ENCODE assay signal across 20 cellular contexts in the genomic region with DNA sequence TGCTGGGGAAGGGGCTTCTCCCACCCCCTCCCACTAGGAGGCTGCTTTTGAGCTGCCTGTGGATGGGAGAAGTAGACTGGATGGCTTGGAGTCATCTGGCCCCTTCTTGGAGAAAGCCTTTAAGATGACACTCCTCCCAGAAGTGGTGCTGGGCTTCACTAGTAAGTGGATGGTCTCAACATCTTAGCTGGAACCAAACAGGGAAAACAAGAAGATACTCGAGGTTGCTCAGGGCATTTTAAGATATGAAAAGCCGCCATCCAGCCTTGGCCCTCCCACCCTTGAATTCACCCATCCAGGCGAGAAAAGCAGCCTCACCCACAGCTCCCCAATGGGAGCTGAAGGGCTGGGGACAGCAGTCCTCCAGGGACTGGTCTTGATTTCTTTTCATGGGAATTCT. TPM values are rescaled to one million over a fixed set of nuclear protein-coding genes. Genes with fewer than 3 reads are reported as not detected.
A peak's percentile ranks its signal among the peaks of the same experiment; 100 is the strongest.
DNase-seq lines count a peak whose midpoint lies in the region; ATAC-seq and TF ChIP-seq lines count a peak whose summit lies in the region.
"Had no signal": no experiment of that assay in that cellular context is flagged by ENCODE, and none has a peak within 500 bp of the region (broad histone marks: within the 10 kb centered on the region; RNA-seq: fewer than 3 reads in every experiment).

No MANE protein-coding gene starts in this region.

- DNase-seq in right atrium auricular region (ENCODE audit: low spot score): peak; percentile 40
- no peak for DNase-seq in Right ventricle myocardium inferior (ENCODE audit: missing footprints)
- peak; percentile 21 for DNase-seq in endodermal cell
- DNase-seq in osteocyte (ENCODE audit: extremely low spot score, unreplicated experiment): peak; percentile 46
- DNase-seq in GDM1 (lab: John Stamatoyannopoulos, UW): no peak
- no peak for DNase-seq in NCI-H2081 treated with DMSO at 0.1 percent for 48 hours (lab: John Stamatoyannopoulos, UW)
- DNase-seq: AML-193; Caco-2; CD4-positive, alpha-beta T cell; DMS153; DMS79; GF-D8; GOT3; H9; IMR-90 had no signal

- H3K4me1 Mint-ChIP-seq in endodermal cell: peaks cover 12% of the 10 kb centered on the region
- peaks cover 3% of the 10 kb centered on the region for H3K4me1 Mint-ChIP-seq in osteocyte (ENCODE audit: unreplicated experiment)

- no peaks in the 10 kb centered on the region for H3K36me3 ChIP-seq in right atrium auricular region
- H3K36me3 ChIP-seq in endodermal cell (ENCODE audit: control insufficient read depth, insufficient read depth, low read length): no peaks in the 10 kb centered on the region

- TF ChIP-seq CTCF in right atrium auricular region (IDR thresholded peaks at IDR 0.05) (no peak), endodermal cell (conservative IDR thresholded peaks at IDR 0.05) (no peak), osteocyte (IDR thresholded peaks at IDR 0.05) (no peak)

- H3K27me3 ChIP-seq in right atrium auricular region (no peaks in the 10 kb centered on the region), endodermal cell (ENCODE audit: control insufficient read depth, insufficient read depth, low read length, poor library complexity, severe bottlenecking) (peaks cover 29% of the 10 kb centered on the region)

- H3K4me3 Mint-ChIP-seq in endodermal cell: no peak overlapping the region
- no peak overlapping the region for H3K4me3 Mint-ChIP-seq in osteocyte (ENCODE audit: unreplicated experiment)
- H3K4me3 Mint-ChIP-seq: CD4-positive, alpha-beta T cell; H9 had no signal

- H3K27ac Mint-ChIP-seq in endodermal cell (no peak overlapping the region), osteocyte (ENCODE audit: unreplicated experiment) (no peak overlapping the region)
- H3K27ac Mint-ChIP-seq: CD4-positive, alpha-beta T cell; H9 had no signal

- intact Hi-C loops in Right ventricle myocardium inferior (cut with DNase I): no loop called here

- 86 to 90% methylated on average over 2 to 3 of the region's 3 CpGs for WGBS in endodermal cell (ENCODE audit: insufficient coverage in 1 of 2, insufficient read length in 1 of 2), 2 experiments

- no peaks in the 10 kb centered on the region for H3K4me1 ChIP-seq in right atrium auricular region
- no peaks in the 10 kb centered on the region for H3K4me1 ChIP-seq in endodermal cell (ENCODE audit: control insufficient read depth, insufficient read depth, low read length)
- H3K4me1 ChIP-seq: A549, Caco-2 had no signal

- H3K9ac ChIP-seq in endodermal cell (ENCODE audit: extremely low read depth, low read length, poor library complexity, severe bottlenecking): no peak overlapping the region

- H3K9me3 ChIP-seq in right atrium auricular region (peaks cover 0 to 7% of the 10 kb centered on the region in 2 donors), endodermal cell (ENCODE audit: control insufficient read depth, low read length) (no peaks in the 10 kb centered on the region)
- H3K9me3 ChIP-seq: A549, Caco-2 had no signal

- peaks cover 71% of the 10 kb centered on the region for H3K27me3 Mint-ChIP-seq in endodermal cell (ENCODE audit: insufficient read depth)
- H3K27me3 Mint-ChIP-seq in osteocyte (ENCODE audit: unreplicated experiment): peaks cover 20% of the 10 kb centered on the region

- H3K9me3 Mint-ChIP-seq in endodermal cell (no peaks in the 10 kb centered on the region), osteocyte (ENCODE audit: unreplicated experiment) (peaks cover 4% of the 10 kb centered on the region)
- H3K9me3 Mint-ChIP-seq: CD4-positive, alpha-beta T cell had no signal

- no peak overlapping the region for H3K4me3 ChIP-seq in right atrium auricular region
- H3K4me3 ChIP-seq in endodermal cell (ENCODE audit: low read length): no peak overlapping the region
- H3K4me3 ChIP-seq: A549 had no signal

- H3K27ac ChIP-seq in right atrium auricular region (no peak overlapping the region), endodermal cell (ENCODE audit: low read depth, low read length) (no peak overlapping the region)
- H3K27ac ChIP-seq: A549, C4-2B had no signal

- no peak for ATAC-seq in Right ventricle myocardium inferior
- no peak for ATAC-seq in GM21717 (IDR thresholded peaks at IDR 0.05; ENCODE audit: unreplicated experiment)
- ATAC-seq: A549 had no signal

- peaks cover 10% of the 10 kb centered on the region for H3K36me3 Mint-ChIP-seq in endodermal cell (ENCODE audit: low read depth)
- H3K36me3 Mint-ChIP-seq in osteocyte (ENCODE audit: unreplicated experiment): no peaks in the 10 kb centered on the region

RNA-seq across cellular contexts. Expression of gene SMIM32, which starts 7.8 kb away (rescaled TPM):
- total RNA-seq in right atrium auricular region (not detected), Right ventricle myocardium inferior (not detected), endodermal cell (under 1 TPM; 0.15 to 0.20 TPM), osteocyte (not detected in 2 replicates)
- 0.75 TPM for polyA plus RNA-seq in endodermal cell (2013, experiment 1 of 2)
- 0.62 TPM for polyA plus RNA-seq in endodermal cell (2013, experiment 2 of 2)
- total RNA-seq: CD4-positive, alpha-beta T cell; Daoy; H9; IMR-90 had no signal
- polyA plus RNA-seq: A549, BJ, IMR-90 had no signal

Comparison
In these comparisons a context has a peak if more than half of its experiments do, and no peak if none do; other contexts are left out.
1. DNase-seq: peak in right atrium auricular region (single experiment), endodermal cell (single experiment) and osteocyte (single experiment); none in Right ventricle myocardium inferior (single experiment), GDM1 (single experiment) and NCI-H2081 treated with DMSO at 0.1 percent for 48 hours (single experiment).